In the genomic region with DNA sequence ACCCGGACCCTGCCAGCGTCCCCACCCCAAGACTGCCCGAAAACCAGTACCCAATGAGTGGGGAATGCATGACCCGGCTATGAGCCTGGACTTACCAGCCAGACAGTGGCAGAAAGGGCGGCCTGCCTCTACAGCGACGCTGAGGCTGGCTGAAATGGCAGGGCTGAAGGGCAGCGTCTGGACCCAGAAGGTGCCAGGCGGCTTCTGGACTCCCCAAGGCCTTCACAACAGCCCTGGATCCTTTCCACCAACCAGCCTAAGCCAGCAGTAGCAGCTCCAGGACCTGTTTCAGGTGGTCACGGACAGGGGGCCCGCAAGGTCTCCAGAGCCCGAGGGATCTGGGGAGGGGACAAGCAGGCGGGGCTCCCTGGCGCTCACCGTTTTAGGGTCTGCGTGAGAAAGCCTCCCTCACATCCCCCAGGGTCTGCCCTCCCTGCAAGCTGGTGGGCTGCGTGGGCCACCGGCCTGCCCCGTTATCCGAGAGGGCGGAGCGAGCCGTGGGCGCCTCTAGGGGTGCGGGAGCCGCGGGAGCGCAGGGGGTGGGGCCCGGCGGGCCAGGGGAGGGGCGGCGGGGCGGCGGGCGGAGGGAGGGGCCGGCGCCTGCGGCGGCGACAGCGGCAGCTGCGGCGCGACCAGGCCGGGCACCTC, we compare ENCODE assay signal across 1 cellular context.
TF ChIP-seq lines count a peak whose summit lies in the region.

A gene with protein sequence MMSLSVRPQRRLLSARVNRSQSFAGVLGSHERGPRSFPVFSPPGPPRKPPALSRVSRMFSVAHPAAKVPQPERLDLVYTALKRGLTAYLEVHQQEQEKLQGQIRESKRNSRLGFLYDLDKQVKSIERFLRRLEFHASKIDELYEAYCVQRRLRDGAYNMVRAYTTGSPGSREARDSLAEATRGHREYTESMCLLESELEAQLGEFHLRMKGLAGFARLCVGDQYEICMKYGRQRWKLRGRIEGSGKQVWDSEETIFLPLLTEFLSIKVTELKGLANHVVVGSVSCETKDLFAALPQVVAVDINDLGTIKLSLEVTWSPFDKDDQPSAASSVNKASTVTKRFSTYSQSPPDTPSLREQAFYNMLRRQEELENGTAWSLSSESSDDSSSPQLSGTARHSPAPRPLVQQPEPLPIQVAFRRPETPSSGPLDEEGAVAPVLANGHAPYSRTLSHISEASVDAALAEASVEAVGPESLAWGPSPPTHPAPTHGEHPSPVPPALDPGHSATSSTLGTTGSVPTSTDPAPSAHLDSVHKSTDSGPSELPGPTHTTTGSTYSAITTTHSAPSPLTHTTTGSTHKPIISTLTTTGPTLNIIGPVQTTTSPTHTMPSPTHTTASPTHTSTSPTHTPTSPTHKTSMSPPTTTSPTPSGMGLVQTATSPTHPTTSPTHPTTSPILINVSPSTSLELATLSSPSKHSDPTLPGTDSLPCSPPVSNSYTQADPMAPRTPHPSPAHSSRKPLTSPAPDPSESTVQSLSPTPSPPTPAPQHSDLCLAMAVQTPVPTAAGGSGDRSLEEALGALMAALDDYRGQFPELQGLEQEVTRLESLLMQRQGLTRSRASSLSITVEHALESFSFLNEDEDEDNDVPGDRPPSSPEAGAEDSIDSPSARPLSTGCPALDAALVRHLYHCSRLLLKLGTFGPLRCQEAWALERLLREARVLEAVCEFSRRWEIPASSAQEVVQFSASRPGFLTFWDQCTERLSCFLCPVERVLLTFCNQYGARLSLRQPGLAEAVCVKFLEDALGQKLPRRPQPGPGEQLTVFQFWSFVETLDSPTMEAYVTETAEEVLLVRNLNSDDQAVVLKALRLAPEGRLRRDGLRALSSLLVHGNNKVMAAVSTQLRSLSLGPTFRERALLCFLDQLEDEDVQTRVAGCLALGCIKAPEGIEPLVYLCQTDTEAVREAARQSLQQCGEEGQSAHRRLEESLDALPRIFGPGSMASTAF (plus strand): TSS at position 608 of the 648 bp plus-strand sequence. CDS start 9,618 bp downstream, outside the sequence.

TF ChIP-seq in SK-N-SH, 30 proteins besides CTCF, POLR2A, EP300 and RAD21 (continued from another document):
- TF ChIP-seq, protein P1, sequence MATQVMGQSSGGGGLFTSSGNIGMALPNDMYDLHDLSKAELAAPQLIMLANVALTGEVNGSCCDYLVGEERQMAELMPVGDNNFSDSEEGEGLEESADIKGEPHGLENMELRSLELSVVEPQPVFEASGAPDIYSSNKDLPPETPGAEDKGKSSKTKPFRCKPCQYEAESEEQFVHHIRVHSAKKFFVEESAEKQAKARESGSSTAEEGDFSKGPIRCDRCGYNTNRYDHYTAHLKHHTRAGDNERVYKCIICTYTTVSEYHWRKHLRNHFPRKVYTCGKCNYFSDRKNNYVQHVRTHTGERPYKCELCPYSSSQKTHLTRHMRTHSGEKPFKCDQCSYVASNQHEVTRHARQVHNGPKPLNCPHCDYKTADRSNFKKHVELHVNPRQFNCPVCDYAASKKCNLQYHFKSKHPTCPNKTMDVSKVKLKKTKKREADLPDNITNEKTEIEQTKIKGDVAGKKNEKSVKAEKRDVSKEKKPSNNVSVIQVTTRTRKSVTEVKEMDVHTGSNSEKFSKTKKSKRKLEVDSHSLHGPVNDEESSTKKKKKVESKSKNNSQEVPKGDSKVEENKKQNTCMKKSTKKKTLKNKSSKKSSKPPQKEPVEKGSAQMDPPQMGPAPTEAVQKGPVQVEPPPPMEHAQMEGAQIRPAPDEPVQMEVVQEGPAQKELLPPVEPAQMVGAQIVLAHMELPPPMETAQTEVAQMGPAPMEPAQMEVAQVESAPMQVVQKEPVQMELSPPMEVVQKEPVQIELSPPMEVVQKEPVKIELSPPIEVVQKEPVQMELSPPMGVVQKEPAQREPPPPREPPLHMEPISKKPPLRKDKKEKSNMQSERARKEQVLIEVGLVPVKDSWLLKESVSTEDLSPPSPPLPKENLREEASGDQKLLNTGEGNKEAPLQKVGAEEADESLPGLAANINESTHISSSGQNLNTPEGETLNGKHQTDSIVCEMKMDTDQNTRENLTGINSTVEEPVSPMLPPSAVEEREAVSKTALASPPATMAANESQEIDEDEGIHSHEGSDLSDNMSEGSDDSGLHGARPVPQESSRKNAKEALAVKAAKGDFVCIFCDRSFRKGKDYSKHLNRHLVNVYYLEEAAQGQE (IDR thresholded peaks at IDR 0.05; ENCODE audit: low read depth, low read length), result no peak
TF ChIP-seq in SK-N-SH: peak in this region for 0.
